ENCODE assay signal across 16 cellular contexts in genomic region chr1:11501491-11501897, GRCh38. TPM values are rescaled to one million over a fixed set of nuclear protein-coding genes. Genes with fewer than 3 reads are reported as not detected.
DNase-seq lines count a peak whose midpoint lies in the region; ATAC-seq and TF ChIP-seq lines count a peak whose summit lies in the region.
"Had no signal": no experiment of that assay in that cellular context is flagged by ENCODE, and none has a peak within 500 bp of the region (broad histone marks: within the 10 kb centered on the region; RNA-seq: fewer than 3 reads in every experiment).

No MANE protein-coding gene starts in this region.

- no peak for TF ChIP-seq CTCF in sigmoid colon (IDR thresholded peaks at IDR 0.05)

- peaks cover 15% of the 10 kb centered on the region for H3K36me3 Mint-ChIP-seq in activated T-cell treated with anti-CD3 and anti-CD28 coated beads, Interleukin-2, amount 50 U/mL, for 4 hours (ENCODE audit: insufficient read depth)

- H3K27ac ChIP-seq in sigmoid colon: no peak overlapping the region
- H3K27ac ChIP-seq: tibial artery had no signal

- peaks cover 0 to 50% (median 31%) of the 10 kb centered on the region in 3 donors for H3K27me3 ChIP-seq in sigmoid colon

- DNase-seq in activated CD4-positive, alpha-beta T cell treated with anti-CD3 and anti-CD28 coated beads, Interleukin-2, amount 50 U/mL, for 1 hour: peak; percentile 8
- no peak for DNase-seq in activated CD4-positive, alpha-beta T cell treated with anti-CD3 and anti-CD28 coated beads for 4 hours
- DNase-seq in activated T-cell treated with anti-CD3 and anti-CD28 coated beads, Interleukin-2, amount 50 U/mL, for 4 hours: no peak
- DNase-seq in left cardiac atrium: peak; percentile 59
- peak; percentile 56 for DNase-seq in sigmoid colon
- no peak for DNase-seq in SIG-M5 (lab: John Stamatoyannopoulos, UW)
- DNase-seq in NCI-H510A (lab: John Stamatoyannopoulos, UW): no peak
- DNase-seq: kidney glomerular epithelial cell, NCI-H1417, NCI-H526, nephron progenitor cell, T-helper 9 cell had no signal

- H3K9me3 Mint-ChIP-seq in activated T-cell treated with anti-CD3 and anti-CD28 coated beads, Interleukin-2, amount 50 U/mL, for 4 hours: peaks cover 25% of the 10 kb centered on the region

- H3K36me3 ChIP-seq in sigmoid colon: no peaks in the 10 kb centered on the region
- H3K36me3 ChIP-seq: tibial artery had no signal

- H3K27me3 Mint-ChIP-seq in activated T-cell treated with anti-CD3 and anti-CD28 coated beads, Interleukin-2, amount 50 U/mL, for 4 hours (ENCODE audit: low read depth): peaks cover 24% of the 10 kb centered on the region

- H3K4me1 ChIP-seq in sigmoid colon: no peaks in the 10 kb centered on the region
- H3K4me1 ChIP-seq: tibial artery had no signal

- no peaks in the 10 kb centered on the region for H3K4me1 Mint-ChIP-seq in activated T-cell treated with anti-CD3 and anti-CD28 coated beads, Interleukin-2, amount 50 U/mL, for 4 hours (ENCODE audit: low read depth)
- H3K4me1 Mint-ChIP-seq: IgD-negative memory B cell had no signal

- no peak for TF ChIP-seq EP300 in sigmoid colon (IDR thresholded peaks at IDR 0.05)

- H3K9me3 ChIP-seq in sigmoid colon: peaks cover 0 to 17% (median 11%) of the 10 kb centered on the region in 4 donors

- TF ChIP-seq POLR2A in sigmoid colon (IDR thresholded peaks at IDR 0.05): no peak

- H3K4me3 ChIP-seq in sigmoid colon: peak overlapping the region in 1 of 4 donors; percentile 8
- H3K4me3 ChIP-seq: tibial artery had no signal

- intact Hi-C loops in left cardiac atrium (cut with DNase I): no loop called here
- intact Hi-C loops in sigmoid colon (cut with DNase I): no loop called here

- peak in 1 of 2 donors; percentile 57 for ATAC-seq in activated T-cell treated with anti-CD3 and anti-CD28 coated beads, Interleukin-2, amount 50 U/mL, for 4 hours
- ATAC-seq in left cardiac atrium (peak in 1 of 2 donors; percentile 48), GM18861 (IDR thresholded peaks at IDR 0.05; ENCODE audit: unreplicated experiment) (no peak)

- H3K4me3 Mint-ChIP-seq in activated T-cell treated with anti-CD3 and anti-CD28 coated beads, Interleukin-2, amount 50 U/mL, for 4 hours: peak overlapping the region; percentile 27
- H3K4me3 Mint-ChIP-seq: nephron progenitor cell had no signal

- WGBS in sigmoid colon, 2 donors: 64 to 68% methylated on average over 48 of the region's 48 CpGs

RNA-seq across cellular contexts. Expression of gene DISP3, which starts 22.5 kb away (rescaled TPM):
- total RNA-seq in activated T-cell treated with anti-CD3 and anti-CD28 coated beads, Interleukin-2, amount 50 U/mL, for 4 hours: under 1 TPM; 0.23 to 0.57 (median 0.29) TPM
- total RNA-seq in left cardiac atrium: under 1 TPM; 0.05 to 0.06 TPM
- under 1 TPM in 2 of 4 donors, not detected in 2; under 0.01 to 0.28 TPM for total RNA-seq in sigmoid colon
- polyA plus RNA-seq in sigmoid colon: under 1 TPM in 1 of 3 donors, not detected in 2; 0.16 TPM
- total RNA-seq: RPMI7951 had no signal
- polyA plus RNA-seq: IgD-negative memory B cell had no signal

Comparison
In these comparisons a context has a peak if more than half of its experiments do, and no peak if none do; other contexts are left out.
1. DNase-seq: peak in activated CD4-positive, alpha-beta T cell treated with anti-CD3 and anti-CD28 coated beads, Interleukin-2, amount 50 U/mL, for 1 hour (single experiment), left cardiac atrium (single experiment) and sigmoid colon (single experiment); none in activated CD4-positive, alpha-beta T cell treated with anti-CD3 and anti-CD28 coated beads for 4 hours (0 of 2), activated T-cell treated with anti-CD3 and anti-CD28 coated beads, Interleukin-2, amount 50 U/mL, for 4 hours (single experiment), SIG-M5 (single experiment) and NCI-H510A (single experiment).